ENCODE assay signal across 9 cellular contexts in genomic region chr16:48538746-48539484, GRCh38.
DNase-seq lines count a peak whose midpoint lies in the region; ATAC-seq and TF ChIP-seq lines count a peak whose summit lies in the region.
"Had no signal": no experiment of that assay in that cellular context is flagged by ENCODE, and none has a peak within 500 bp of the region (broad histone marks: within the 10 kb centered on the region; RNA-seq: fewer than 3 reads in every experiment).

No MANE protein-coding gene starts in this region.

- no peaks in the 10 kb centered on the region for H3K9me2 ChIP-seq in hepatocyte (replicated peaks; ENCODE audit: insufficient read depth)

- H3K9me3 ChIP-seq in hepatocyte (ENCODE audit: low read depth) (no peaks in the 10 kb centered on the region), stomach smooth muscle (ENCODE audit: control insufficient read depth in 2 of 2, low read length in 2 of 2) (no peaks in the 10 kb centered on the region)

- no peak overlapping the region for H3K9ac ChIP-seq in stomach smooth muscle (ENCODE audit: low read length in 2 of 2)

- no peaks in the 10 kb centered on the region for H3K9me3 Mint-ChIP-seq in activated CD8-positive, alpha-beta memory T cell treated with anti-CD3 and anti-CD28 coated beads, Interleukin-2, amount 10 ng/mL, durations not matched to agents 7 days and 5 days (ENCODE audit: low read depth)
- H3K9me3 Mint-ChIP-seq in activated T-helper 2 cell treated with anti-CD3 and anti-CD28 coated beads, Interferon-gamma antibody, Interleukin-2, Interleukin-4, amounts not matched to agents 10 μg/mL and 5 μg/mL and 100 μg/mL, durations not matched to agents 14 hours and 24 hours and 36 hours = no peaks in the 10 kb centered on the region
- H3K9me3 Mint-ChIP-seq: activated CD4-positive, alpha-beta T cell treated with anti-CD3 and anti-CD28 coated beads, Interleukin-2, amount 10 ng/mL, durations not matched to agents 7 days and 5 days had no signal

- no peak for ATAC-seq in activated CD8-positive, alpha-beta memory T cell treated with anti-CD3 and anti-CD28 coated beads, Interleukin-2, amount 10 ng/mL, durations not matched to agents 7 days and 5 days

- H4K20me1 ChIP-seq in hepatocyte (ENCODE audit: insufficient read depth, poor library complexity, severe bottlenecking) = no peaks in the 10 kb centered on the region

- H3K27me3 Mint-ChIP-seq in activated CD8-positive, alpha-beta memory T cell treated with anti-CD3 and anti-CD28 coated beads, Interleukin-2, amount 10 ng/mL, durations not matched to agents 7 days and 5 days = no peaks in the 10 kb centered on the region
- no peaks in the 10 kb centered on the region for H3K27me3 Mint-ChIP-seq in activated T-helper 2 cell treated with anti-CD3 and anti-CD28 coated beads, Interferon-gamma antibody, Interleukin-2, Interleukin-4, amounts not matched to agents 10 μg/mL and 5 μg/mL and 100 μg/mL, durations not matched to agents 14 hours and 24 hours and 36 hours (ENCODE audit: low read depth)
- H3K27me3 Mint-ChIP-seq: activated CD4-positive, alpha-beta T cell treated with anti-CD3 and anti-CD28 coated beads, Interleukin-2, amount 10 ng/mL, durations not matched to agents 7 days and 5 days had no signal

- peaks cover 24% of the 10 kb centered on the region for H3K4me1 ChIP-seq in hepatocyte (ENCODE audit: insufficient read depth)
- peaks cover 36% of the 10 kb centered on the region for H3K4me1 ChIP-seq in stomach smooth muscle (ENCODE audit: control insufficient read depth, insufficient read depth, low read length)

- intact Hi-C loops in activated T-helper 2 cell treated with anti-CD3 and anti-CD28 coated beads, Interferon-gamma antibody, Interleukin-2, Interleukin-4, amounts not matched to agents 10 μg/mL and 5 μg/mL and 100 μg/mL, durations not matched to agents 14 hours and 24 hours and 36 hours (cut with micrococcal nuclease) = no loop called here

- 85% methylated on average over 14 of the region's 15 CpGs for WGBS in hepatocyte (ENCODE audit: low lambda C conversion rate, missing lambda C conversion rate)

- no peak overlapping the region for H3K4me3 Mint-ChIP-seq in activated CD8-positive, alpha-beta memory T cell treated with anti-CD3 and anti-CD28 coated beads, Interleukin-2, amount 10 ng/mL, durations not matched to agents 7 days and 5 days
- no peak overlapping the region for H3K4me3 Mint-ChIP-seq in activated T-helper 2 cell treated with anti-CD3 and anti-CD28 coated beads, Interferon-gamma antibody, Interleukin-2, Interleukin-4, amounts not matched to agents 10 μg/mL and 5 μg/mL and 100 μg/mL, durations not matched to agents 14 hours and 24 hours and 36 hours (ENCODE audit: low read depth)
- H3K4me3 Mint-ChIP-seq: activated CD4-positive, alpha-beta T cell treated with anti-CD3 and anti-CD28 coated beads, Interleukin-2, amount 10 ng/mL, durations not matched to agents 7 days and 5 days had no signal

- H3K27me3 ChIP-seq in hepatocyte = no peaks in the 10 kb centered on the region
- no peaks in the 10 kb centered on the region for H3K27me3 ChIP-seq in stomach smooth muscle (ENCODE audit: control insufficient read depth in 1 of 2, insufficient read depth in 2 of 2, low read length in 2 of 2)

- DNase-seq in activated CD8-positive, alpha-beta memory T cell treated with anti-CD3 and anti-CD28 coated beads, Interleukin-2, amount 50 U/mL, for 4 hours = peak; percentile 31
- no peak for DNase-seq in activated CD8-positive, alpha-beta memory T cell treated with anti-CD3 and anti-CD28 coated beads, Interleukin-2, amount 10 ng/mL, durations not matched to agents 7 days and 5 days
- no peak for DNase-seq in activated T-helper 2 cell treated with anti-CD3 and anti-CD28 coated beads, Interferon-gamma antibody, Interleukin-2, Interleukin-4, amounts not matched to agents 10 μg/mL and 5 μg/mL and 100 μg/mL, durations not matched to agents 14 hours and 24 hours and 36 hours (ENCODE audit: low spot score)
- DNase-seq in hepatocyte (ENCODE audit: low spot score) = no peak
- no peak for DNase-seq in mucosa of gallbladder (ENCODE audit: low spot score)
- no peak for DNase-seq in NCI-H128 (lab: John Stamatoyannopoulos, UW; ENCODE audit: unreplicated experiment)
- DNase-seq in NCI-H226 = no peak
- DNase-seq: activated CD4-positive, alpha-beta T cell treated with anti-CD3 and anti-CD28 coated beads, Interleukin-2, amount 10 ng/mL, durations not matched to agents 7 days and 5 days had no signal

- no peak overlapping the region for H3K27ac Mint-ChIP-seq in activated CD8-positive, alpha-beta memory T cell treated with anti-CD3 and anti-CD28 coated beads, Interleukin-2, amount 10 ng/mL, durations not matched to agents 7 days and 5 days
- peak overlapping the region; percentile 26 for H3K27ac Mint-ChIP-seq in activated T-helper 2 cell treated with anti-CD3 and anti-CD28 coated beads, Interferon-gamma antibody, Interleukin-2, Interleukin-4, amounts not matched to agents 10 μg/mL and 5 μg/mL and 100 μg/mL, durations not matched to agents 14 hours and 24 hours and 36 hours
- H3K27ac Mint-ChIP-seq: activated CD4-positive, alpha-beta T cell treated with anti-CD3 and anti-CD28 coated beads, Interleukin-2, amount 10 ng/mL, durations not matched to agents 7 days and 5 days had no signal

- H3K4me2 ChIP-seq in hepatocyte = no peak overlapping the region

- no peak overlapping the region for H2AFZ ChIP-seq in hepatocyte

- H3K36me3 ChIP-seq in hepatocyte (replicated peaks; ENCODE audit: insufficient read depth, low read depth) (no peaks in the 10 kb centered on the region), stomach smooth muscle (ENCODE audit: control insufficient read depth in 2 of 2, insufficient read depth in 2 of 2, low read length in 2 of 2) (peaks cover 13 to 16% of the 10 kb centered on the region in 2 donors)

- H3K36me3 Mint-ChIP-seq in activated CD8-positive, alpha-beta memory T cell treated with anti-CD3 and anti-CD28 coated beads, Interleukin-2, amount 10 ng/mL, durations not matched to agents 7 days and 5 days = peaks cover 25% of the 10 kb centered on the region
- peaks cover 43% of the 10 kb centered on the region for H3K36me3 Mint-ChIP-seq in activated T-helper 2 cell treated with anti-CD3 and anti-CD28 coated beads, Interferon-gamma antibody, Interleukin-2, Interleukin-4, amounts not matched to agents 10 μg/mL and 5 μg/mL and 100 μg/mL, durations not matched to agents 14 hours and 24 hours and 36 hours (ENCODE audit: low read depth)

- TF ChIP-seq CTCF in hepatocyte (IDR thresholded peaks at IDR 0.05; ENCODE audit: poor library complexity) = peak; percentile 33

- H3K27ac ChIP-seq in hepatocyte = peak overlapping the region; percentile 46
- peak overlapping the region; percentile 73 for H3K27ac ChIP-seq in stomach smooth muscle (ENCODE audit: low read length)

- no peaks in the 10 kb centered on the region for H3K79me2 ChIP-seq in hepatocyte

- CTCF ChIA-PET in activated CD8-positive, alpha-beta memory T cell treated with anti-CD3 and anti-CD28 coated beads, Interleukin-2, amount 10 ng/mL, durations not matched to agents 7 days and 5 days (lab: Charles Lee) = interaction anchor here (1.4 to 2.2 kb wide), 2 partner anchors 84 to 91 kb away, joined by 5 to 7 read pairs; no protein-coding TSS in a partner anchor

- H3K4me3 ChIP-seq in hepatocyte = no peak overlapping the region
- H3K4me3 ChIP-seq in stomach smooth muscle (ENCODE audit: low read length in 2 of 2) = no peak overlapping the region

- H3K4me1 Mint-ChIP-seq in activated CD8-positive, alpha-beta memory T cell treated with anti-CD3 and anti-CD28 coated beads, Interleukin-2, amount 10 ng/mL, durations not matched to agents 7 days and 5 days = peaks cover 26% of the 10 kb centered on the region
- H3K4me1 Mint-ChIP-seq in activated T-helper 2 cell treated with anti-CD3 and anti-CD28 coated beads, Interferon-gamma antibody, Interleukin-2, Interleukin-4, amounts not matched to agents 10 μg/mL and 5 μg/mL and 100 μg/mL, durations not matched to agents 14 hours and 24 hours and 36 hours (ENCODE audit: low read depth) = peaks cover 12% of the 10 kb centered on the region
